1 cellular context compared by ENCODE assay signal in the genomic region with DNA sequence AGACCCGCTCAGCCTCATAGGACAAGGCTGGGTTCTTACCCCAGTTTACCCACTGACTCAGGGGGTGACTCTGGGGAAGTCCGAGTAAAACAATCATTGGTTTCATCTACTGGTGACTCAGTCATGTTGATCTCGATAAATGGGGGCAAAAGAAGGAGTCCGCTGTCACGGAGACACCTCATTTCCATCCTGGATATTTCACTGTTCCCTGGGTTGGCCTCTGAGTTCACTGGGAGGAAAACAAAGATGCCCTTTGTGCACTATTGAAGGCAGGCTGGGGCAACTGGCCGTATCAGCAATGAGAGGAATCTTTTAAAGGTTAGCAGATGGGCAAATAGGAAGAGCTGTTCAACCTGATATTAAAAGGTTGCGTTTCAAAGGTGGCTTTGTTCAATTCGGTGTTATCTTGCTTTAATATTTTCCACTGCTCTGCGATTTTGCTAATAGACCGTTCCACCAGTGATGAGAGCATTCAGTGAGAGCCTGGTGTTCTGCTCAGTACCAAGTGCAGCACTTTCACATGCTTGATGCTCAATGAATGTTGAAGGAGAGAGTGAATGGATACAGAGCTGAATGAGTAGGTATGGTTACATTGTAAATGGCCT.
TF ChIP-seq lines count a peak whose summit lies in the region.

No MANE protein-coding gene starts in this region.

TF ChIP-seq in HepG2, 621 proteins besides CTCF, POLR2A, EP300 and RAD21 (continued from another document and continues in another):
- TF ChIP-seq, protein P1, sequence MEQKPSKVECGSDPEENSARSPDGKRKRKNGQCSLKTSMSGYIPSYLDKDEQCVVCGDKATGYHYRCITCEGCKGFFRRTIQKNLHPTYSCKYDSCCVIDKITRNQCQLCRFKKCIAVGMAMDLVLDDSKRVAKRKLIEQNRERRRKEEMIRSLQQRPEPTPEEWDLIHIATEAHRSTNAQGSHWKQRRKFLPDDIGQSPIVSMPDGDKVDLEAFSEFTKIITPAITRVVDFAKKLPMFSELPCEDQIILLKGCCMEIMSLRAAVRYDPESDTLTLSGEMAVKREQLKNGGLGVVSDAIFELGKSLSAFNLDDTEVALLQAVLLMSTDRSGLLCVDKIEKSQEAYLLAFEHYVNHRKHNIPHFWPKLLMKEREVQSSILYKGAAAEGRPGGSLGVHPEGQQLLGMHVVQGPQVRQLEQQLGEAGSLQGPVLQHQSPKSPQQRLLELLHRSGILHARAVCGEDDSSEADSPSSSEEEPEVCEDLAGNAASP (CRISPR knock-in tag; IDR thresholded peaks at IDR 0.05; ENCODE audit: borderline replicate concordance) = peak; percentile 82; the same call in 1 of the 2 replicates
- TF ChIP-seq ZBTB3 (CRISPR knock-in tag; IDR thresholded peaks at IDR 0.05; ENCODE audit: borderline replicate concordance, low read depth) = no peak
- TF ChIP-seq ZNF557 (CRISPR knock-in tag; IDR thresholded peaks at IDR 0.05) = no peak
- no peak for TF ChIP-seq RFX1 (IDR thresholded peaks at IDR 0.05)
- TF ChIP-seq MTF2 (CRISPR knock-in tag; IDR thresholded peaks at IDR 0.05; ENCODE audit: borderline replicate concordance) = no peak
- TF ChIP-seq TEAD2 (CRISPR knock-in tag; IDR thresholded peaks at IDR 0.05) = no peak
- TF ChIP-seq ZKSCAN1 (IDR thresholded peaks at IDR 0.05; ENCODE audit: low read length) = no peak
- no peak for TF ChIP-seq ZNF83 (CRISPR knock-in tag; IDR thresholded peaks at IDR 0.05; ENCODE audit: borderline replicate concordance)
- no peak for TF ChIP-seq PTBP1 (IDR thresholded peaks at IDR 0.05; ENCODE audit: low read depth, low read length, poor library complexity, severe bottlenecking)
- no peak for TF ChIP-seq ZNF841 (CRISPR knock-in tag; IDR thresholded peaks at IDR 0.05; ENCODE audit: borderline replicate concordance)
- TF ChIP-seq, protein P2, sequence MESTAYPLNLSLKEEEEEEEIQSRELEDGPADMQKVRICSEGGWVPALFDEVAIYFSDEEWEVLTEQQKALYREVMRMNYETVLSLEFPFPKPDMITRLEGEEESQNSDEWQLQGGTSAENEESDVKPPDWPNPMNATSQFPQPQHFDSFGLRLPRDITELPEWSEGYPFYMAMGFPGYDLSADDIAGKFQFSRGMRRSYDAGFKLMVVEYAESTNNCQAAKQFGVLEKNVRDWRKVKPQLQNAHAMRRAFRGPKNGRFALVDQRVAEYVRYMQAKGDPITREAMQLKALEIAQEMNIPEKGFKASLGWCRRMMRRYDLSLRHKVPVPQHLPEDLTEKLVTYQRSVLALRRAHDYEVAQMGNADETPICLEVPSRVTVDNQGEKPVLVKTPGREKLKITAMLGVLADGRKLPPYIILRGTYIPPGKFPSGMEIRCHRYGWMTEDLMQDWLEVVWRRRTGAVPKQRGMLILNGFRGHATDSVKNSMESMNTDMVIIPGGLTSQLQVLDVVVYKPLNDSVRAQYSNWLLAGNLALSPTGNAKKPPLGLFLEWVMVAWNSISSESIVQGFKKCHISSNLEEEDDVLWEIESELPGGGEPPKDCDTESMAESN (CRISPR knock-in tag; conservative IDR thresholded peaks at IDR 0.05) = no peak
- no peak; the same call in 1 of the 2 replicates for TF ChIP-seq SRY (CRISPR knock-in tag; IDR thresholded peaks at IDR 0.05)
- no peak for TF ChIP-seq ZNF260 (CRISPR knock-in tag; IDR thresholded peaks at IDR 0.05; ENCODE audit: borderline replicate concordance, low read depth)
- TF ChIP-seq, protein P3, sequence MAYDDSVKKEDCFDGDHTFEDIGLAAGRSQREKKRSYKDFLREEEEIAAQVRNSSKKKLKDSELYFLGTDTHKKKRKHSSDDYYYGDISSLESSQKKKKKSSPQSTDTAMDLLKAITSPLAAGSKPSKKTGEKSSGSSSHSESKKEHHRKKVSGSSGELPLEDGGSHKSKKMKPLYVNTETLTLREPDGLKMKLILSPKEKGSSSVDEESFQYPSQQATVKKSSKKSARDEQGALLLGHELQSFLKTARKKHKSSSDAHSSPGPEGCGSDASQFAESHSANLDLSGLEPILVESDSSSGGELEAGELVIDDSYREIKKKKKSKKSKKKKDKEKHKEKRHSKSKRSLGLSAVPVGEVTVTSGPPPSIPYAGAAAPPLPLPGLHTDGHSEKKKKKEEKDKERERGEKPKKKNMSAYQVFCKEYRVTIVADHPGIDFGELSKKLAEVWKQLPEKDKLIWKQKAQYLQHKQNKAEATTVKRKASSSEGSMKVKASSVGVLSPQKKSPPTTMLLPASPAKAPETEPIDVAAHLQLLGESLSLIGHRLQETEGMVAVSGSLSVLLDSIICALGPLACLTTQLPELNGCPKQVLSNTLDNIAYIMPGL (CRISPR knock-in tag; IDR thresholded peaks at IDR 0.05; ENCODE audit: borderline replicate concordance in 1 of 2, low read depth in 1 of 2) = peak; percentile 15 to 65; a peak in 1 of 4 replicates
- no peak for TF ChIP-seq ZNF382 (CRISPR knock-in tag; IDR thresholded peaks at IDR 0.05; ENCODE audit: borderline replicate concordance)
- TF ChIP-seq HNRNPUL1 (IDR thresholded peaks at IDR 0.05; ENCODE audit: low read depth, low read length) = no peak
- TF ChIP-seq, protein P4, sequence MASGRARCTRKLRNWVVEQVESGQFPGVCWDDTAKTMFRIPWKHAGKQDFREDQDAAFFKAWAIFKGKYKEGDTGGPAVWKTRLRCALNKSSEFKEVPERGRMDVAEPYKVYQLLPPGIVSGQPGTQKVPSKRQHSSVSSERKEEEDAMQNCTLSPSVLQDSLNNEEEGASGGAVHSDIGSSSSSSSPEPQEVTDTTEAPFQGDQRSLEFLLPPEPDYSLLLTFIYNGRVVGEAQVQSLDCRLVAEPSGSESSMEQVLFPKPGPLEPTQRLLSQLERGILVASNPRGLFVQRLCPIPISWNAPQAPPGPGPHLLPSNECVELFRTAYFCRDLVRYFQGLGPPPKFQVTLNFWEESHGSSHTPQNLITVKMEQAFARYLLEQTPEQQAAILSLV (CRISPR knock-in tag; IDR thresholded peaks at IDR 0.05; ENCODE audit: borderline replicate concordance) = no peak
- TF ChIP-seq, protein P5, sequence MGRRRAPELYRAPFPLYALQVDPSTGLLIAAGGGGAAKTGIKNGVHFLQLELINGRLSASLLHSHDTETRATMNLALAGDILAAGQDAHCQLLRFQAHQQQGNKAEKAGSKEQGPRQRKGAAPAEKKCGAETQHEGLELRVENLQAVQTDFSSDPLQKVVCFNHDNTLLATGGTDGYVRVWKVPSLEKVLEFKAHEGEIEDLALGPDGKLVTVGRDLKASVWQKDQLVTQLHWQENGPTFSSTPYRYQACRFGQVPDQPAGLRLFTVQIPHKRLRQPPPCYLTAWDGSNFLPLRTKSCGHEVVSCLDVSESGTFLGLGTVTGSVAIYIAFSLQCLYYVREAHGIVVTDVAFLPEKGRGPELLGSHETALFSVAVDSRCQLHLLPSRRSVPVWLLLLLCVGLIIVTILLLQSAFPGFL (CRISPR knock-in tag; IDR thresholded peaks at IDR 0.05) = no peak
- TF ChIP-seq, protein P6, sequence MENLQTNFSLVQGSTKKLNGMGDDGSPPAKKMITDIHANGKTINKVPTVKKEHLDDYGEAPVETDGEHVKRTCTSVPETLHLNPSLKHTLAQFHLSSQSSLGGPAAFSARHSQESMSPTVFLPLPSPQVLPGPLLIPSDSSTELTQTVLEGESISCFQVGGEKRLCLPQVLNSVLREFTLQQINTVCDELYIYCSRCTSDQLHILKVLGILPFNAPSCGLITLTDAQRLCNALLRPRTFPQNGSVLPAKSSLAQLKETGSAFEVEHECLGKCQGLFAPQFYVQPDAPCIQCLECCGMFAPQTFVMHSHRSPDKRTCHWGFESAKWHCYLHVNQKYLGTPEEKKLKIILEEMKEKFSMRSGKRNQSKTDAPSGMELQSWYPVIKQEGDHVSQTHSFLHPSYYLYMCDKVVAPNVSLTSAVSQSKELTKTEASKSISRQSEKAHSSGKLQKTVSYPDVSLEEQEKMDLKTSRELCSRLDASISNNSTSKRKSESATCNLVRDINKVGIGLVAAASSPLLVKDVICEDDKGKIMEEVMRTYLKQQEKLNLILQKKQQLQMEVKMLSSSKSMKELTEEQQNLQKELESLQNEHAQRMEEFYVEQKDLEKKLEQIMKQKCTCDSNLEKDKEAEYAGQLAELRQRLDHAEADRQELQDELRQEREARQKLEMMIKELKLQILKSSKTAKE (CRISPR knock-in tag; IDR thresholded peaks at IDR 0.05; ENCODE audit: borderline replicate concordance) = peak; percentile 46; the same call in 1 of the 2 replicates
- TF ChIP-seq, protein P7, sequence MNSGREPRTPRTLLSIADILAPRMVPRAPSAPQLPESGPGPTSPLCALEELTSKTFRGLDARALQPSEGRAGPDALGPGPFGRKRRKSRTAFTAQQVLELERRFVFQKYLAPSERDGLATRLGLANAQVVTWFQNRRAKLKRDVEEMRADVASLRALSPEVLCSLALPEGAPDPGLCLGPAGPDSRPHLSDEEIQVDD (CRISPR knock-in tag; IDR thresholded peaks at IDR 0.05; ENCODE audit: borderline replicate concordance) = no peak
- TF ChIP-seq ZNF20 (CRISPR knock-in tag; IDR thresholded peaks at IDR 0.05) = no peak
- no peak for TF ChIP-seq RORA (CRISPR knock-in tag; IDR thresholded peaks at IDR 0.05)
- no peak for TF ChIP-seq ZNF34 (CRISPR knock-in tag; IDR thresholded peaks at IDR 0.05; ENCODE audit: borderline replicate concordance)
- TF ChIP-seq AGO1 (IDR thresholded peaks at IDR 0.05; ENCODE audit: low read depth, low read length, poor library complexity, severe bottlenecking) = no peak
- TF ChIP-seq FOXO1 (CRISPR knock-in tag; IDR thresholded peaks at IDR 0.05) = peak; percentile 77
- TF ChIP-seq RBM22 (optimal IDR thresholded peaks at IDR 0.05; ENCODE audit: low read length) = peak; percentile 88
- no peak for TF ChIP-seq NR3C1 (CRISPR knock-in tag; IDR thresholded peaks at IDR 0.05)
- peak; percentile 89 for TF ChIP-seq HOXA5 (CRISPR knock-in tag; IDR thresholded peaks at IDR 0.05)
- TF ChIP-seq THAP11 (CRISPR knock-in tag; IDR thresholded peaks at IDR 0.05) = no peak
- no peak for TF ChIP-seq CBX2 (IDR thresholded peaks at IDR 0.05; ENCODE audit: low read depth, low read length)
- TF ChIP-seq CBX2 (CRISPR knock-in tag; IDR thresholded peaks at IDR 0.05; ENCODE audit: low read depth) = no peak
- TF ChIP-seq ZNF317 (CRISPR knock-in tag; IDR thresholded peaks at IDR 0.05) = peak; percentile 67; the same call in 1 of the 2 replicates
- TF ChIP-seq CBFB (CRISPR knock-in tag; IDR thresholded peaks at IDR 0.05) = no peak
- no peak for TF ChIP-seq FOXA1 (IDR thresholded peaks at IDR 0.05)
- TF ChIP-seq FOXA1 (CRISPR knock-in tag; IDR thresholded peaks at IDR 0.05) = peak; percentile 48; the same call in 1 of the 2 replicates
- TF ChIP-seq PITX1 (CRISPR knock-in tag; IDR thresholded peaks at IDR 0.05) = no peak
- no peak for TF ChIP-seq SUZ12 (IDR thresholded peaks at IDR 0.05; ENCODE audit: low read depth, low read length)
- TF ChIP-seq NCOA5 (CRISPR knock-in tag; IDR thresholded peaks at IDR 0.05) = no peak
- no peak for TF ChIP-seq ZNF451 (CRISPR knock-in tag; IDR thresholded peaks at IDR 0.05)
- no peak for TF ChIP-seq ZNF598 (CRISPR knock-in tag; IDR thresholded peaks at IDR 0.05; ENCODE audit: borderline replicate concordance)
- TF ChIP-seq, protein P8, sequence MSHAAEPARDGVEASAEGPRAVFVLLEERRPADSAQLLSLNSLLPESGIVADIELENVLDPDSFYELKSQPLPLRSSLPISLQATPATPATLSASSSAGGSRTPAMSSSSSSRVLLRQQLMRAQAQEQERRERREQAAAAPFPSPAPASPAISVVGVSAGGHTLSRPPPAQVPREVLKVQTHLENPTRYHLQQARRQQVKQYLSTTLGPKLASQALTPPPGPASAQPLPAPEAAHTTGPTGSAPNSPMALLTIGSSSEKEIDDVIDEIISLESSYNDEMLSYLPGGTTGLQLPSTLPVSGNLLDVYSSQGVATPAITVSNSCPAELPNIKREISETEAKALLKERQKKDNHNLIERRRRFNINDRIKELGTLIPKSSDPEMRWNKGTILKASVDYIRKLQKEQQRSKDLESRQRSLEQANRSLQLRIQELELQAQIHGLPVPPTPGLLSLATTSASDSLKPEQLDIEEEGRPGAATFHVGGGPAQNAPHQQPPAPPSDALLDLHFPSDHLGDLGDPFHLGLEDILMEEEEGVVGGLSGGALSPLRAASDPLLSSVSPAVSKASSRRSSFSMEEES (CRISPR knock-in tag; IDR thresholded peaks at IDR 0.05) = no peak; the same call in 1 of the 2 replicates
- TF ChIP-seq, protein P9, sequence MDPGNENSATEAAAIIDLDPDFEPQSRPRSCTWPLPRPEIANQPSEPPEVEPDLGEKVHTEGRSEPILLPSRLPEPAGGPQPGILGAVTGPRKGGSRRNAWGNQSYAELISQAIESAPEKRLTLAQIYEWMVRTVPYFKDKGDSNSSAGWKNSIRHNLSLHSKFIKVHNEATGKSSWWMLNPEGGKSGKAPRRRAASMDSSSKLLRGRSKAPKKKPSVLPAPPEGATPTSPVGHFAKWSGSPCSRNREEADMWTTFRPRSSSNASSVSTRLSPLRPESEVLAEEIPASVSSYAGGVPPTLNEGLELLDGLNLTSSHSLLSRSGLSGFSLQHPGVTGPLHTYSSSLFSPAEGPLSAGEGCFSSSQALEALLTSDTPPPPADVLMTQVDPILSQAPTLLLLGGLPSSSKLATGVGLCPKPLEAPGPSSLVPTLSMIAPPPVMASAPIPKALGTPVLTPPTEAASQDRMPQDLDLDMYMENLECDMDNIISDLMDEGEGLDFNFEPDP (CRISPR knock-in tag; conservative IDR thresholded peaks at IDR 0.05) = no peak
- TF ChIP-seq ZNF496 (CRISPR knock-in tag; IDR thresholded peaks at IDR 0.05; ENCODE audit: insufficient replicate concordance) = no peak
- TF ChIP-seq ZSCAN31 (CRISPR knock-in tag; IDR thresholded peaks at IDR 0.05; ENCODE audit: low read depth) = no peak
- peak; percentile 86 for TF ChIP-seq ZNF629 (CRISPR knock-in tag; conservative IDR thresholded peaks at IDR 0.05)
- TF ChIP-seq GABPA (IDR thresholded peaks at IDR 0.05; ENCODE audit: low read depth, low read length) = no peak
- TF ChIP-seq GABPA (CRISPR knock-in tag; IDR thresholded peaks at IDR 0.05; ENCODE audit: low read depth) = no peak
- peak; percentile 78; the same call in 1 of the 2 replicates for TF ChIP-seq ZBTB7B (CRISPR knock-in tag; IDR thresholded peaks at IDR 0.05)
- no peak for TF ChIP-seq AGO2 (optimal IDR thresholded peaks at IDR 0.05; ENCODE audit: low read depth, low read length)
- TF ChIP-seq, protein P10, sequence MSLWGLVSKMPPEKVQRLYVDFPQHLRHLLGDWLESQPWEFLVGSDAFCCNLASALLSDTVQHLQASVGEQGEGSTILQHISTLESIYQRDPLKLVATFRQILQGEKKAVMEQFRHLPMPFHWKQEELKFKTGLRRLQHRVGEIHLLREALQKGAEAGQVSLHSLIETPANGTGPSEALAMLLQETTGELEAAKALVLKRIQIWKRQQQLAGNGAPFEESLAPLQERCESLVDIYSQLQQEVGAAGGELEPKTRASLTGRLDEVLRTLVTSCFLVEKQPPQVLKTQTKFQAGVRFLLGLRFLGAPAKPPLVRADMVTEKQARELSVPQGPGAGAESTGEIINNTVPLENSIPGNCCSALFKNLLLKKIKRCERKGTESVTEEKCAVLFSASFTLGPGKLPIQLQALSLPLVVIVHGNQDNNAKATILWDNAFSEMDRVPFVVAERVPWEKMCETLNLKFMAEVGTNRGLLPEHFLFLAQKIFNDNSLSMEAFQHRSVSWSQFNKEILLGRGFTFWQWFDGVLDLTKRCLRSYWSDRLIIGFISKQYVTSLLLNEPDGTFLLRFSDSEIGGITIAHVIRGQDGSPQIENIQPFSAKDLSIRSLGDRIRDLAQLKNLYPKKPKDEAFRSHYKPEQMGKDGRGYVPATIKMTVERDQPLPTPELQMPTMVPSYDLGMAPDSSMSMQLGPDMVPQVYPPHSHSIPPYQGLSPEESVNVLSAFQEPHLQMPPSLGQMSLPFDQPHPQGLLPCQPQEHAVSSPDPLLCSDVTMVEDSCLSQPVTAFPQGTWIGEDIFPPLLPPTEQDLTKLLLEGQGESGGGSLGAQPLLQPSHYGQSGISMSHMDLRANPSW (CRISPR knock-in tag; IDR thresholded peaks at IDR 0.05; ENCODE audit: borderline replicate concordance) = peak; percentile 79; the same call in 1 of the 2 replicates
- TF ChIP-seq YEATS4 (CRISPR knock-in tag; IDR thresholded peaks at IDR 0.05; ENCODE audit: borderline replicate concordance) = peak; percentile 65; the same call in 1 of the 2 replicates
- TF ChIP-seq BRD4 (CRISPR knock-in tag; IDR thresholded peaks at IDR 0.05) = peak; percentile 87
- TF ChIP-seq ZNF12 (CRISPR knock-in tag; IDR thresholded peaks at IDR 0.05) = no peak
